ENCODE assay signal across 17 cellular contexts in genomic region chr3:36397856-36398255, GRCh38. TPM values are rescaled to one million over a fixed set of nuclear protein-coding genes. Genes with fewer than 3 reads are reported as not detected.
A peak's percentile ranks its signal among the peaks of the same experiment; 100 is the strongest.
DNase-seq lines count a peak whose midpoint lies in the region; ATAC-seq and TF ChIP-seq lines count a peak whose summit lies in the region.
"Had no signal": no experiment of that assay in that cellular context is flagged by ENCODE, and none has a peak within 500 bp of the region (broad histone marks: within the 10 kb centered on the region; RNA-seq: fewer than 3 reads in every experiment).

No MANE protein-coding gene starts in this region.

- no peaks in the 10 kb centered on the region for H3K27me3 ChIP-seq in BJ (ENCODE audit: control insufficient read depth, insufficient read depth, low read length)
- H3K27me3 ChIP-seq: SJSA1 had no signal

- TF ChIP-seq CTCF in BJ (IDR thresholded peaks at IDR 0.05; ENCODE audit: insufficient read depth, low read depth, low read length), result no peak

- ATAC-seq in GM19324 (IDR thresholded peaks at IDR 0.05; ENCODE audit: low FRiP score, unreplicated experiment), result no peak
- ATAC-seq: Right ventricle myocardium inferior had no signal

- peak; percentile 34 for DNase-seq in BJ (ENCODE audit: low read depth)
- peak; percentile 88 for DNase-seq in GM04504 (ENCODE audit: low read depth)
- peak; percentile 10 for DNase-seq in fibroblast of peridontal ligament (ENCODE audit: extremely low read depth)
- DNase-seq in GM19238 (ENCODE audit: insufficient read length, low spot score), result no peak
- no peak for DNase-seq in NCI-H69 (lab: John Stamatoyannopoulos, UW)
- DNase-seq in NCI-H1092 treated with DMSO at 0.1 percent for 48 hours (lab: John Stamatoyannopoulos, UW), result no peak
- DNase-seq: DMS79 treated with DMSO at 0.1 percent for 48 hours, Kasumi-1, NCI-H1417, NCI-H1694 treated with DMSO at 0.1 percent for 48 hours, NCI-H2081 treated with DMSO at 0.1 percent for 48 hours, NCI-H2171 treated with DMSO at 0.1 percent for 48 hours, NCI-H524 treated with DMSO at 0.1 percent for 48 hours, OCI-M1 had no signal

- CTCF ChIA-PET in BJ (lab: Yijun Ruan, JAX), result interaction anchor here (0.6 to 0.9 kb wide), 5 partner anchors 10 to 187 kb away, joined by 3 to 4 read pairs (median 3); no protein-coding TSS in a partner anchor

- no peak overlapping the region for H3K4me3 ChIP-seq in BJ (ENCODE audit: low read depth, low read length)
- H3K4me3 ChIP-seq: SJSA1 had no signal

- H3K36me3 ChIP-seq in BJ (ENCODE audit: control insufficient read depth, insufficient read depth, low read length), result no peaks in the 10 kb centered on the region

- POLR2A ChIA-PET in BJ (lab: Charles Lee), result no interaction called here

RNA-seq across cellular contexts. Expression of gene STAC, which starts 17.6 kb away (rescaled TPM):
- 40.5 and 42.0 TPM in 2 replicates for polyA plus RNA-seq in BJ (2011; rRNA removed)
- 40.7 and 60.4 TPM in 2 replicates for polyA minus RNA-seq in BJ (2011; rRNA and poly(A)+ RNA removed)

Comparison
In these comparisons a context has a peak if more than half of its experiments do, and no peak if none do; other contexts are left out.
1. DNase-seq: peak in BJ (single experiment), GM04504 (single experiment) and fibroblast of peridontal ligament (single experiment); none in GM19238 (single experiment), NCI-H69 (single experiment) and NCI-H1092 treated with DMSO at 0.1 percent for 48 hours (single experiment).